ENCODE assay signal across 23 cellular contexts in the genomic region with DNA sequence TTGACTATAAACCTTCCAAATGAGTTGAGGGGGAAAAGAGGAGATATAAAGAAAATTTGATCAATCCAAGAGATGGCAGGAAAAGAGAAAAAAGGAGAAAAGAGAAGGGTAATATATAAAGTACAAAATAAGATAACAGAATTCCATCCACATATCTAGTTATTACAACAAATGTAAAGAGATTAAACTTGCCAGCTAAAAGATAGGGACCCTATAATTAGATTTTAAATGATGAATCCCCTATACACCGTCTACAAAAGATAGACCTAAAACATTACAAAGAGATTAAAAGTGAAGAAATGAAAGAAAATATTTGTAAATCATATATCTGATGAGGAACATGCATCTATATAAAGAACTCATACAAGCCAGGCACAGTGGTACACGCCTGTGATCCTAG.
"Had no signal": no experiment of that assay in that cellular context is flagged by ENCODE, and none has a peak within 500 bp of the region (broad histone marks: within the 10 kb centered on the region; RNA-seq: fewer than 3 reads in every experiment).

No MANE protein-coding gene starts in this region.

- H3K27ac Mint-ChIP-seq: mesothelial cell of epicardium, naive B cell had no signal

- H3K4me3 ChIP-seq: coronary artery, dorsolateral prefrontal cortex, esophagus muscularis mucosa, gastrocnemius medialis, heart right ventricle, left lung, lower lobe of right lung, mucosa of descending colon had no signal

- FAIRE-seq: islet of Langerhans, keratinocyte had no signal

- H3K36me3 ChIP-seq: gastrocnemius medialis, heart right ventricle, left lung, lower lobe of right lung had no signal

- H3K27ac ChIP-seq: coronary artery, esophagus muscularis mucosa, foreskin keratinocyte, gastrocnemius medialis, heart right ventricle, left lung, lower lobe of right lung had no signal

- DNase-seq: dermis blood vessel endothelial cell; dorsolateral prefrontal cortex; effector CD4-positive, alpha-beta T cell; effector memory CD4-positive, alpha-beta T cell; gastrocnemius medialis; glutamatergic neuron; head of caudate nucleus; heart right ventricle; hippocampal formation; left cardiac atrium; left lung; left ventricle myocardium superior; lower lobe of right lung; mesenchymal stem cell; mucosa of descending colon; naive B cell; naive thymus-derived CD8-positive, alpha-beta T cell had no signal

- H3K36me3 Mint-ChIP-seq: naive B cell had no signal

- H3K4me1 ChIP-seq: esophagus muscularis mucosa, foreskin keratinocyte, gastrocnemius medialis, heart right ventricle, left lung, lower lobe of right lung had no signal

- H3K4me1 Mint-ChIP-seq: mesothelial cell of epicardium; naive B cell; naive thymus-derived CD8-positive, alpha-beta T cell had no signal

- H3K9me3 ChIP-seq: gastrocnemius medialis had no signal

- H3K27me3 ChIP-seq: dorsolateral prefrontal cortex, esophagus muscularis mucosa had no signal

- H3K4me3 Mint-ChIP-seq: mesothelial cell of epicardium; naive B cell; naive thymus-derived CD8-positive, alpha-beta T cell had no signal

- ATAC-seq: foreskin keratinocyte; gastrocnemius medialis; heart right ventricle; left cardiac atrium; left lung; left ventricle myocardium superior; lower lobe of right lung; mucosa of descending colon; naive thymus-derived CD8-positive, alpha-beta T cell had no signal
